In the genomic region with DNA sequence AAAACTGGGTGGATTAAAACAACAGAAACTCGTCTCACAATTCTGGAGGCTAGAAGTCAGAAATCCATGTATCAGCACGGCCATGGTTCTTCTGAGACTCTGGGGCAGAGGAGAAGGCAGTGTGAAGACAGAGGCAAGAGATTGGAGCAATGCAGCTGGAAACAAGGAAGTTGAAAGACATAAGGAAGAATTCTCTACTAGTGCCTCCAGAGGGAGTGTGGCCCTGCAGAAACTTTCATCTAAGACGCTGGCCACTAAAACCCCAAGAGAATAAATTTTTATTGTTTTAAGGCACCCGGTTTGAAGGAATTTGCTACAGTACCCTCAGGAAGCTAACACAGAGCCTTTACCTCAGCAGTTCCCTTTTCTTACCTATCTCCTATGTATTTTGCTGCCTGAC, we compare ENCODE assay signal across 14 cellular contexts.
DNase-seq lines count a peak whose midpoint lies in the region; ATAC-seq and TF ChIP-seq lines count a peak whose summit lies in the region.
"Had no signal": no experiment of that assay in that cellular context is flagged by ENCODE, and none has a peak within 500 bp of the region (broad histone marks: within the 10 kb centered on the region; RNA-seq: fewer than 3 reads in every experiment).

No MANE protein-coding gene starts in this region.

- no peak overlapping the region for H4K91ac ChIP-seq in H9 (ENCODE audit: insufficient read length, low read depth, low read length)

- H3K4ac ChIP-seq in H9 (ENCODE audit: low read depth, low read length), result no peak overlapping the region

- TF ChIP-seq CTCF in H9 (conservative IDR thresholded peaks at IDR 0.05) (peak; percentile 56; the same call in 2 of the 3 replicates), Panc1 (IDR thresholded peaks at IDR 0.05) (peak; percentile 46), epithelial cell of esophagus (IDR thresholded peaks at IDR 0.05; ENCODE audit: insufficient read depth, low read depth, low read length, missing control alignments) (peak; percentile 51), tibial nerve (IDR thresholded peaks at IDR 0.05) (no peak), spleen (IDR thresholded peaks at IDR 0.05 in 8 of 11, conservative IDR thresholded peaks at IDR 0.05 in 3 of 11) (no peak)

- WGBS in H9 (ENCODE audit: extremely low coverage, insufficient read length, low lambda C conversion rate), result no CpG with 5 or more reads among the region's 4 CpGs
- WGBS in tibial nerve, 2 donors, result 30 to 34% methylated on average over 4 of the region's 4 CpGs
- 47 to 57% (median 50%) methylated on average over 4 of the region's 4 CpGs for WGBS in spleen, 5 donors

- H3K27ac ChIP-seq in H9 (ENCODE audit: insufficient read length, low read depth, low read length) (no peak overlapping the region), Panc1 (ENCODE audit: low read length) (no peak overlapping the region), tibial nerve (no peak overlapping the region), spleen (no peak overlapping the region)
- H3K27ac ChIP-seq: esophagus squamous epithelium had no signal

- no peak for TF ChIP-seq EP300 in tibial nerve (IDR thresholded peaks at IDR 0.05)

- H3K9ac ChIP-seq in H9 (ENCODE audit: extremely low read depth, insufficient read length, low read length), result no peak overlapping the region

- H2BK20ac ChIP-seq in H9 (ENCODE audit: low read depth, low read length, poor library complexity, severe bottlenecking), result no peak overlapping the region

- no peaks in the 10 kb centered on the region for H3K4me1 ChIP-seq in H9 (ENCODE audit: insufficient read depth, low read length)
- H3K4me1 ChIP-seq in Panc1 (ENCODE audit: control insufficient read depth, insufficient read depth, low read length), result no peaks in the 10 kb centered on the region
- no peaks in the 10 kb centered on the region for H3K4me1 ChIP-seq in tibial nerve
- no peaks in the 10 kb centered on the region for H3K4me1 ChIP-seq in spleen
- H3K4me1 ChIP-seq: esophagus squamous epithelium had no signal

- H3K36me3 ChIP-seq in Panc1 (ENCODE audit: control insufficient read depth, insufficient read depth, low read length) (no peaks in the 10 kb centered on the region), tibial nerve (no peaks in the 10 kb centered on the region), spleen (no peaks in the 10 kb centered on the region)
- H3K36me3 ChIP-seq: esophagus squamous epithelium had no signal

- peaks cover 0 to 7% (median 5%) of the 10 kb centered on the region in 3 experiments; a peak in 5 of 7 replicates for H3K36me3 Mint-ChIP-seq in H9 (ENCODE audit: insufficient read depth in 1 of 3, low read depth in 3 of 3)
- H3K36me3 Mint-ChIP-seq: stimulated activated effector memory CD8-positive, alpha-beta T cell treated with anti-CD3 and anti-CD28 coated beads, Interleukin-12 subunit alpha, Interleukin-12 subunit beta, amount 100 ng/mL, for 72 hours had no signal

- H2AFZ ChIP-seq in H9 (ENCODE audit: low read length), result peak overlapping the region; percentile 96

- in situ Hi-C loops in Panc1 (cut with HindIII; ENCODE audit: low pct_unique_long_range_greater_than_20kb, low sequenced_read_pairs), result no loop called here

- H2AK5ac ChIP-seq in H9 (ENCODE audit: insufficient read length, low read length), result no peak overlapping the region

- no peak overlapping the region for H3K56ac ChIP-seq in H9 (ENCODE audit: insufficient read length, low read depth, low read length)

- H3K27ac Mint-ChIP-seq in H9, result no peak overlapping the region
- H3K27ac Mint-ChIP-seq: HFFc6; stimulated activated effector memory CD8-positive, alpha-beta T cell treated with anti-CD3 and anti-CD28 coated beads, Interleukin-12 subunit alpha, Interleukin-12 subunit beta, amount 100 ng/mL, for 72 hours had no signal

- H4K5ac ChIP-seq in H9 (ENCODE audit: insufficient read length, low read depth, low read length), result no peak overlapping the region

- no peak overlapping the region for H3T11ph ChIP-seq in H9 (ENCODE audit: low read length)

- H3K4me1 Mint-ChIP-seq in H9, result peaks cover 6 to 9% of the 10 kb centered on the region in 2 experiments
- H3K4me1 Mint-ChIP-seq: stimulated activated effector memory CD8-positive, alpha-beta T cell treated with anti-CD3 and anti-CD28 coated beads, Interleukin-12 subunit alpha, Interleukin-12 subunit beta, amount 100 ng/mL, for 72 hours had no signal

- no peaks in the 10 kb centered on the region for H3K79me2 ChIP-seq in H9 (ENCODE audit: insufficient read depth, low read length)

- no peaks in the 10 kb centered on the region for H3K9me3 ChIP-seq in H9 (ENCODE audit: control insufficient read depth, low read depth, low read length)
- H3K9me3 ChIP-seq in Panc1 (ENCODE audit: control insufficient read depth, insufficient read depth, low read depth, low read length), result no peaks in the 10 kb centered on the region; the same call in 1 of the 2 replicates
- H3K9me3 ChIP-seq in tibial nerve, result peaks cover 0 to 8% (median 0%) of the 10 kb centered on the region in 4 donors
- H3K9me3 ChIP-seq in spleen, result peaks cover 0 to 14% (median 0%) of the 10 kb centered on the region in 8 donors

- H3K4me3 Mint-ChIP-seq in H9, result no peak overlapping the region
- H3K4me3 Mint-ChIP-seq: HFFc6; stimulated activated effector memory CD8-positive, alpha-beta T cell treated with anti-CD3 and anti-CD28 coated beads, Interleukin-12 subunit alpha, Interleukin-12 subunit beta, amount 100 ng/mL, for 72 hours had no signal

- no peak overlapping the region for H2BK12ac ChIP-seq in H9 (ENCODE audit: insufficient read length, low read depth, low read length)

- no peak overlapping the region for H3K4me2 ChIP-seq in H9 (ENCODE audit: insufficient read depth, insufficient read length, low read length)

- no peak overlapping the region for H3K14ac ChIP-seq in H9 (ENCODE audit: insufficient read depth, low read length)

- H3K79me1 ChIP-seq in H9 (ENCODE audit: insufficient read depth, low read depth, low read length, poor library complexity, severe bottlenecking), result no peaks in the 10 kb centered on the region

- H2BK15ac ChIP-seq in H9 (ENCODE audit: low read depth, low read length), result no peak overlapping the region

- no peak; the same call in 1 of the 2 replicates for ATAC-seq in Panc1
- ATAC-seq in HG03378 (IDR thresholded peaks at IDR 0.05; ENCODE audit: unreplicated experiment), result no peak
- ATAC-seq: stimulated activated effector memory CD8-positive, alpha-beta T cell treated with anti-CD3 and anti-CD28 coated beads, Interleukin-12 subunit alpha, Interleukin-12 subunit beta, amount 100 ng/mL, for 72 hours had no signal

- H3K23me2 ChIP-seq in H9 (ENCODE audit: insufficient read length, low read depth, low read length, poor library complexity, severe bottlenecking), result no peaks in the 10 kb centered on the region

- no peak overlapping the region for H4K8ac ChIP-seq in H9 (replicated peaks; ENCODE audit: insufficient read length, low read depth, low read length)

- intact Hi-C loops in Panc1 (cut with micrococcal nuclease; ENCODE audit: unreplicated experiment), result no loop called here
- intact Hi-C loops in spleen (cut with DNase I; ENCODE audit: low total_unique reads), result no loop called here

- H4K20me1 ChIP-seq in H9 (ENCODE audit: control insufficient read depth, insufficient read depth, insufficient read length), result no peaks in the 10 kb centered on the region

- no peak overlapping the region for H2BK5ac ChIP-seq in H9 (ENCODE audit: insufficient read length, low read length)

- no TSS peak for BruUV-seq in Panc1 (replicated peaks; lab: Mats Ljungman, UMichigan)

- H3K18ac ChIP-seq in H9 (ENCODE audit: insufficient read length, low read depth, low read length), result no peak overlapping the region

- no peak overlapping the region for H3K23ac ChIP-seq in H9 (ENCODE audit: insufficient read length, low read depth, low read length)

- CTCF ChIA-PET in Panc1 (lab: Charles Lee), result interaction anchor here (0.6 kb wide), 2 partner anchors 131 to 415 kb away, joined by 3 to 4 read pairs; no protein-coding TSS in a partner anchor

- no peak for TF ChIP-seq POLR2A in tibial nerve (IDR thresholded peaks at IDR 0.05)
- TF ChIP-seq POLR2A in spleen (IDR thresholded peaks at IDR 0.05), result no peak

- DNase-seq in A172 (ENCODE audit: low spot score) (peak; percentile 53), H9 (peak; percentile 38), Panc1 (ENCODE audit: low read depth, low spot score) (no peak), epithelial cell of esophagus (ENCODE audit: low read depth) (peak; percentile 31), tibial nerve (ENCODE audit: low spot score in 2 of 2) (no peak), spleen (no peak)
- DNase-seq in central memory CD4-positive, alpha-beta T cell, result no peak
- DNase-seq: activated naive CD4-positive, alpha-beta T cell; esophagus squamous epithelium; HFFc6; NCI-H2029 treated with DMSO at 0.1 percent for 48 hours; T-helper 9 cell had no signal

- H3K4me3 ChIP-seq in Panc1 (ENCODE audit: low read depth in 2 of 2, low read length in 2 of 2), result no peak overlapping the region
- H3K4me3 ChIP-seq in epithelial cell of esophagus (ENCODE audit: low read length), result no peak overlapping the region
- H3K4me3 ChIP-seq in tibial nerve, result no peak overlapping the region
- no peak overlapping the region for H3K4me3 ChIP-seq in spleen
- H3K4me3 ChIP-seq: esophagus squamous epithelium had no signal

- POLR2A ChIA-PET in Panc1 (lab: Charles Lee), result no interaction called here

- no peaks in the 10 kb centered on the region for H3K27me3 Mint-ChIP-seq in H9 (ENCODE audit: low read depth)

- peaks cover 3 to 4% of the 10 kb centered on the region in 2 experiments; a peak in 3 of 5 replicates for H3K9me3 Mint-ChIP-seq in H9

- H3K27me3 ChIP-seq in H9 (ENCODE audit: insufficient read depth, low read length) (no peaks in the 10 kb centered on the region), Panc1 (ENCODE audit: control insufficient read depth, insufficient read depth, low read length) (no peaks in the 10 kb centered on the region), tibial nerve (no peaks in the 10 kb centered on the region), spleen (replicated peaks in 1 of 7) (no peaks in the 10 kb centered on the region)
- H3K27me3 ChIP-seq: esophagus squamous epithelium had no signal

- H2BK120ac ChIP-seq in H9 (ENCODE audit: low read depth, low read length, poor library complexity, severe bottlenecking), result no peak overlapping the region

Comparison
In these comparisons a context has a peak if more than half of its experiments do, and no peak if none do; other contexts are left out.
1. DNase-seq: peak in A172 (single experiment), H9 (single experiment) and epithelial cell of esophagus (single experiment); none in Panc1 (single experiment), tibial nerve (0 of 2), spleen (single experiment) and central memory CD4-positive, alpha-beta T cell (single experiment).
2. CTCF ChIP-seq: peak in H9 (single experiment), Panc1 (single experiment) and epithelial cell of esophagus (single experiment); none in tibial nerve (0 of 5) and spleen (0 of 11).